ENCODE assay signal across 10 cellular contexts in the genomic region with DNA sequence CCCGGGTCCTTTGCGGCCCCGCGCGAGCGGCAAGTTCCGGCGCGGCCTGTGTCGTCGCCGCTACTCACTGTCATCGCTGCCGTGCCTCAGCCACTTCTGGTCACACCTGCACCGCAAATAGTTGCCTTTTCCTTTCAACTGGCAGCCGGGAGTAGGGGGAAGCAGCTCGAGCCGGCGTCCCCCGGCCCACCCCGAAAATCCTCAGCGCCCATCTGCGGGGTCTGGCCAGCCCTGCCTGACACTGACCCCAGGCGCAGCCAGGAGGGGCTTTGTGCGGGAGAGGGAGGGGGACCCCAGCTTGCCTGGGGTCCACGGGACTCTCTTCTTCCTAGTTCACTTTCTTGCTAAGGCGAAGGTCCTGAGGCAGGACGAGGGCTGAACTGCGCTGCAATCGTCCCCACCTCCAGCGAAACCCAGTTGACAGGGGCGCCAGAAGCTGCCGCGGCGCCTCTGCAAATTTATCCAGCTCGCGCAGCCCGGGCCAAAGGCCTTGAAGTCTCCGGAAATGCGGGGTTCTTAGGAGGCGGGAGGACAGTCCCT. TPM values are rescaled to one million over a fixed set of nuclear protein-coding genes. Genes with fewer than 3 reads are reported as not detected.
DNase-seq lines count a peak whose midpoint lies in the region; ATAC-seq and TF ChIP-seq lines count a peak whose summit lies in the region.
"Had no signal": no experiment of that assay in that cellular context is flagged by ENCODE, and none has a peak within 500 bp of the region (broad histone marks: within the 10 kb centered on the region; RNA-seq: fewer than 3 reads in every experiment).

No MANE protein-coding gene starts in this region.

- TF ChIP-seq POLR2A in NB4 (IDR thresholded peaks at IDR 0.05; ENCODE audit: extremely low read depth, insufficient read length) (no peak), esophagus muscularis mucosa (IDR thresholded peaks at IDR 0.05; ENCODE audit: low read depth) (no peak)

- no peaks in the 10 kb centered on the region for H3K27me3 ChIP-seq in DND-41 (ENCODE audit: insufficient read depth, low read length, poor library complexity)
- H3K27me3 ChIP-seq in esophagus muscularis mucosa = peaks cover 4 to 100% (median 86%) of the 10 kb centered on the region in 4 donors
- 0 out of 2 replicates have a peak, but pooled peaks cover 2% of the 10 kb centered on the region for H3K27me3 ChIP-seq in MG63

- intact Hi-C loops in esophagus muscularis mucosa (cut with DNase I) = no loop called here

- H3K36me3 ChIP-seq in DND-41 (ENCODE audit: insufficient read depth, low read length) (no peaks in the 10 kb centered on the region), esophagus muscularis mucosa (no peaks in the 10 kb centered on the region), MG63 (no peaks in the 10 kb centered on the region)
- H3K36me3 ChIP-seq: adrenal gland had no signal

- peaks cover 13% of the 10 kb centered on the region for H3K4me1 ChIP-seq in DND-41 (ENCODE audit: insufficient read depth, low read length)
- H3K4me1 ChIP-seq in esophagus muscularis mucosa = peaks cover 25 to 77% (median 62%) of the 10 kb centered on the region in 4 donors

- no peaks in the 10 kb centered on the region for H3K9me3 ChIP-seq in DND-41 (ENCODE audit: insufficient read depth, low read length, severe bottlenecking)
- no peaks in the 10 kb centered on the region for H3K9me3 ChIP-seq in esophagus muscularis mucosa
- H3K9me3 ChIP-seq in MG63 = no peaks in the 10 kb centered on the region
- H3K9me3 ChIP-seq: adrenal gland had no signal

- DNase-seq in DND-41 = peak; percentile 44
- peak; percentile 49 for DNase-seq in NB4 (ENCODE audit: low read depth)
- DNase-seq in esophagus muscularis mucosa (ENCODE audit: extremely low spot score) = no peak
- no peak for DNase-seq in skeletal muscle cell (ENCODE audit: low read depth)
- no peak for DNase-seq in NCI-H2196 treated with DMSO at 0.1 percent for 48 hours (lab: John Stamatoyannopoulos, UW; ENCODE audit: unreplicated experiment)
- no peak for DNase-seq in MG63
- DNase-seq in NCI-H1092 (lab: John Stamatoyannopoulos, UW) = no peak
- DNase-seq: adrenal gland had no signal

- ATAC-seq in DND-41 (ENCODE audit: insufficient read depth, low read depth) (peak; percentile 85), GM18519 (IDR thresholded peaks at IDR 0.05; ENCODE audit: low FRiP score, unreplicated experiment) (no peak)

- TF ChIP-seq CTCF in DND-41 (IDR thresholded peaks at IDR 0.05; ENCODE audit: borderline replicate concordance, extremely low read depth, low read length, poor library complexity, severe bottlenecking) (no peak), NB4 (IDR thresholded peaks at IDR 0.05; ENCODE audit: low read depth, low read length) (no peak), esophagus muscularis mucosa (IDR thresholded peaks at IDR 0.05) (no peak)

- WGBS in esophagus muscularis mucosa = 9% methylated on average over 4 of the region's 41 CpGs

- peak overlapping the region; percentile 48 for H2AFZ ChIP-seq in DND-41 (ENCODE audit: low read depth, low read length)

- no peaks in the 10 kb centered on the region for H3K79me2 ChIP-seq in DND-41 (ENCODE audit: insufficient read depth, low read length)

- H3K27ac ChIP-seq in DND-41 (ENCODE audit: low read length) (no peak overlapping the region), esophagus muscularis mucosa (replicated peaks in 1 of 4) (no peak overlapping the region)
- H3K27ac ChIP-seq: adrenal gland had no signal

- H3K4me2 ChIP-seq in DND-41 (ENCODE audit: insufficient read depth, low read length) = peak overlapping the region; percentile 59

- peak overlapping the region; percentile 45 for H3K9ac ChIP-seq in DND-41 (ENCODE audit: low read depth, low read length)

- no peaks in the 10 kb centered on the region for H4K20me1 ChIP-seq in DND-41 (ENCODE audit: insufficient read depth, low read length)

- no peak for TF ChIP-seq EP300 in esophagus muscularis mucosa (IDR thresholded peaks at IDR 0.05)

- H3K4me3 ChIP-seq in DND-41 (ENCODE audit: low read depth in 1 of 2, low read length in 2 of 2) = peak overlapping the region in 1 of 2 experiments; percentile 53; a peak in 3 of 4 replicates
- H3K4me3 ChIP-seq in NB4 (ENCODE audit: low read depth, low read length) = peak overlapping the region; percentile 52
- peak overlapping the region; percentile 41 to 55 (median 50) for H3K4me3 ChIP-seq in esophagus muscularis mucosa
- peak overlapping the region; percentile 20 for H3K4me3 ChIP-seq in skeletal muscle cell (ENCODE audit: low read depth, low read length)
- H3K4me3 ChIP-seq in MG63 = no peak overlapping the region

RNA-seq across cellular contexts. Expression of a gene that starts 1.7 kb away (rescaled TPM):
- total RNA-seq in esophagus muscularis mucosa = not detected
- not detected in 2 replicates for total RNA-seq in MG63 (2014; rRNA removed; shearing (Covaris generic); ENCODE audit: low replicate concordance)
- total RNA-seq: adrenal gland, RPMI7951 had no signal

RNA-seq across cellular contexts. Expression of a gene that starts 47.6 kb away (rescaled TPM):
- under 1 TPM in 1 of 4 donors, not detected in 3; 0.17 TPM for total RNA-seq in esophagus muscularis mucosa
- total RNA-seq in MG63 (2014; rRNA removed; shearing (Covaris generic); ENCODE audit: low replicate concordance) = 0.07 TPM in 1 of 2 replicates, not detected in the other
- total RNA-seq: RPMI7951 had no signal

Comparison
In these comparisons a context has a peak if more than half of its experiments do, and no peak if none do; other contexts are left out.
1. DNase-seq: peak in DND-41 (single experiment) and NB4 (single experiment); none in esophagus muscularis mucosa (single experiment), skeletal muscle cell (single experiment), NCI-H2196 treated with DMSO at 0.1 percent for 48 hours (single experiment), MG63 (single experiment) and NCI-H1092 (single experiment).